Comparison of ENCODE assay signal across 17 cellular contexts in the genomic region with DNA sequence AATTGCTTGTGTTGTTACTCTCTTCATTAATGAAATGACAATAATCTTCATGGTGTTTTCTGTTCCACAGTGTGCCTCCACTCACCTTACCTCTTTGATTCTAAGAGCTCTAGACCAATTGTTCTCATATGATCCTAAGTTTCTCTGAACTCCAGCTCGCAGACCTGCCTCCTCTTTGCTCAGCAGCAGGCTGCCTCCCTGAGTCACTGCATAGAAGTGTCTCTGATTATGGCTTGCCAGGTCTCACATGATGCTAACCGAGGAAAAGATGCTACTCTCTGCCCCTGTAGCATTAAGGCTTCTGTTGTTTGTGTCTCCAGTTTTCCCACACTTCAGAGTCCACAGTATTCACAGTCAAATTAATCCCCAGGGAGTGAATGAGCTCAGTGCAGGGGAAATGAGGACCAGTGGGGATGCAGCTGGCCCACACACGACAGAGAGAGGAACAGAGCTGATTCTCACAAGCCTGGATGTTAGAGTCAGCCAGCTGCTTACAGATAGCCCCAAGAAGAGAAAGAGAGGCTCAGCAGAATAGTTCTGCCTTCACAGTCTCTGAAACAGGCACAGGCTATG.
A peak's percentile ranks its signal among the peaks of the same experiment; 100 is the strongest.
DNase-seq lines count a peak whose midpoint lies in the region; ATAC-seq and TF ChIP-seq lines count a peak whose summit lies in the region.
"Had no signal": no experiment of that assay in that cellular context is flagged by ENCODE, and none has a peak within 500 bp of the region (broad histone marks: within the 10 kb centered on the region; RNA-seq: fewer than 3 reads in every experiment).

No MANE protein-coding gene starts in this region.

- peak; percentile 19 for TF ChIP-seq CTCF in GM10266 (IDR thresholded peaks at IDR 0.05; ENCODE audit: control insufficient read depth, insufficient read depth, low read depth, missing control alignments)

- DNase-seq in GM10266 (ENCODE audit: extremely low spot score) (no peak), SK-MEL-5 (ENCODE audit: low read depth, low spot score) (peak; percentile 34), foreskin melanocyte (peak; percentile 21), skeletal muscle cell (ENCODE audit: low read depth) (peak; percentile 28), cerebellar nuclear complex (lab: John Stamatoyannopoulos, UW) (no peak), NCI-H774 (lab: John Stamatoyannopoulos, UW) (no peak)
- DNase-seq: activated naive CD4-positive, alpha-beta T cell treated with anti-CD3 and anti-CD28 coated beads for 36 hours; DMS79; immature natural killer cell; naive thymus-derived CD8-positive, alpha-beta T cell; NCI-H187; SHP77; spleen; stimulated activated CD8-positive, alpha-beta memory T cell treated with anti-CD3 and anti-CD28 coated beads, Interleukin-4, amount 100 ng/mL, for 48 hours; T-cell had no signal

- in situ Hi-C loops in SK-MEL-5 (cut with HindIII; ENCODE audit: low pct_unique_long_range_greater_than_20kb, low sequenced_read_pairs): no loop called here

- ATAC-seq in HG02981 (IDR thresholded peaks at IDR 0.05; ENCODE audit: unreplicated experiment): no peak
- ATAC-seq: naive thymus-derived CD8-positive, alpha-beta T cell; T-cell had no signal

- no peak overlapping the region for H3K4me3 ChIP-seq in skeletal muscle cell (ENCODE audit: low read depth, low read length)
- H3K4me3 ChIP-seq: ascending aorta, spleen had no signal

Comparison
In these comparisons a context has a peak if more than half of its experiments do, and no peak if none do; other contexts are left out.
1. DNase-seq: peak in SK-MEL-5 (single experiment), foreskin melanocyte (single experiment) and skeletal muscle cell (single experiment); none in GM10266 (single experiment), cerebellar nuclear complex (0 of 2) and NCI-H774 (single experiment).